18 cellular contexts compared by ENCODE assay signal in genomic region chr16:69483611-69484010, GRCh38.
"Had no signal": no experiment of that assay in that cellular context is flagged by ENCODE, and none has a peak within 500 bp of the region (broad histone marks: within the 10 kb centered on the region; RNA-seq: fewer than 3 reads in every experiment).

No MANE protein-coding gene starts in this region.

- DNase-seq: activated CD4-positive, alpha-beta T cell treated with anti-CD3 and anti-CD28 coated beads for 1 hour; activated CD8-positive, alpha-beta memory T cell treated with anti-CD3 and anti-CD28 coated beads for 24 hours; activated CD8-positive, alpha-beta memory T cell treated with anti-CD3 and anti-CD28 coated beads, Interleukin-2, amount 50 U/mL, for 48 hours; activated effector memory CD4-positive, alpha-beta T cell treated with anti-CD3 and anti-CD28 coated beads, Interleukin-2, amount 50 U/mL, for 16 hours; activated T-cell treated with anti-CD3 and anti-CD28 coated beads, Interleukin-2, amount 50 U/mL, for 48 hours; dermis blood vessel endothelial cell; foreskin melanocyte; hypothalamus; mammary epithelial cell; ovary; stimulated activated CD4-positive, alpha-beta T cell treated with anti-CD3 and anti-CD28 coated beads, Interleukin-4, amount 100 ng/mL, for 24 hours; T-helper 2 cell had no signal

- H3K27ac Mint-ChIP-seq: activated naive CD4-positive, alpha-beta T cell treated with anti-CD3 and anti-CD28 coated beads, Interleukin-2, amount 50 U/mL, for 24 hours; stimulated activated effector memory CD8-positive, alpha-beta T cell treated with anti-CD3 and anti-CD28 coated beads, Interleukin-12 subunit alpha, Interleukin-12 subunit beta, amount 100 ng/mL, for 72 hours had no signal

- H3K36me3 Mint-ChIP-seq: activated naive CD4-positive, alpha-beta T cell treated with anti-CD3 and anti-CD28 coated beads, Interleukin-2, amount 50 U/mL, for 24 hours; stimulated activated effector memory CD8-positive, alpha-beta T cell treated with anti-CD3 and anti-CD28 coated beads, Interleukin-12 subunit alpha, Interleukin-12 subunit beta, amount 100 ng/mL, for 72 hours had no signal

- H3K9me3 Mint-ChIP-seq: activated naive CD4-positive, alpha-beta T cell treated with anti-CD3 and anti-CD28 coated beads, Interleukin-2, amount 50 U/mL, for 24 hours; stimulated activated effector memory CD8-positive, alpha-beta T cell treated with anti-CD3 and anti-CD28 coated beads, Interleukin-12 subunit alpha, Interleukin-12 subunit beta, amount 100 ng/mL, for 72 hours had no signal

- H3K36me3 ChIP-seq: cardiac muscle cell, ovary had no signal

- ATAC-seq: left lobe of liver; sciatic nerve; stimulated activated effector memory CD8-positive, alpha-beta T cell treated with anti-CD3 and anti-CD28 coated beads, Interleukin-12 subunit alpha, Interleukin-12 subunit beta, amount 100 ng/mL, for 72 hours had no signal

- H3K4me1 Mint-ChIP-seq: activated naive CD4-positive, alpha-beta T cell treated with anti-CD3 and anti-CD28 coated beads, Interleukin-2, amount 50 U/mL, for 24 hours; stimulated activated effector memory CD8-positive, alpha-beta T cell treated with anti-CD3 and anti-CD28 coated beads, Interleukin-12 subunit alpha, Interleukin-12 subunit beta, amount 100 ng/mL, for 72 hours had no signal

- H3K9me3 ChIP-seq: ovary had no signal

- H3K27me3 Mint-ChIP-seq: activated naive CD4-positive, alpha-beta T cell treated with anti-CD3 and anti-CD28 coated beads, Interleukin-2, amount 50 U/mL, for 24 hours had no signal

- H3K27me3 ChIP-seq: cardiac muscle cell, ovary had no signal

- H3K4me3 ChIP-seq: cardiac muscle cell, ovary had no signal

- H3K4me3 Mint-ChIP-seq: activated naive CD4-positive, alpha-beta T cell treated with anti-CD3 and anti-CD28 coated beads, Interleukin-2, amount 50 U/mL, for 24 hours; stimulated activated effector memory CD8-positive, alpha-beta T cell treated with anti-CD3 and anti-CD28 coated beads, Interleukin-12 subunit alpha, Interleukin-12 subunit beta, amount 100 ng/mL, for 72 hours had no signal

- H3K27ac ChIP-seq: cardiac muscle cell, ovary, VCaP had no signal
